In genomic region chr6:16134430-16134829, GRCh38 we compare ENCODE assay signal across 18 cellular contexts. TPM values are rescaled to one million over a fixed set of nuclear protein-coding genes. Genes with fewer than 3 reads are reported as not detected.
DNase-seq lines count a peak whose midpoint lies in the region; ATAC-seq and TF ChIP-seq lines count a peak whose summit lies in the region.
"Had no signal": no experiment of that assay in that cellular context is flagged by ENCODE, and none has a peak within 500 bp of the region (broad histone marks: within the 10 kb centered on the region; RNA-seq: fewer than 3 reads in every experiment).

No MANE protein-coding gene starts in this region.

- no peak for TF ChIP-seq POLR2A in uterus (IDR thresholded peaks at IDR 0.05)

- no peak overlapping the region for H3K4me3 ChIP-seq in uterus
- H3K4me3 ChIP-seq: Peyer's patch had no signal

- ATAC-seq in natural killer cell, result no peak
- ATAC-seq in natural killer cell treated with Interleukin-12 subunit alpha and Interleukin-12 subunit beta and Interleukin-15 and Interleukin-18, amount 100 ng/mL, for 72 hours, result no peak
- no peak for ATAC-seq in HG02885 (IDR thresholded peaks at IDR 0.05; ENCODE audit: poor library complexity, unreplicated experiment)
- no peak for ATAC-seq in stimulated activated naive B cell treated with anti-CD40 and anti-IgM and Interleukin-4, amounts not matched to agents 10 μg/mL and 1 μg/mL and 100 μg/mL, for 72 hours (replicated peaks)
- ATAC-seq: stimulated activated naive CD8-positive, alpha-beta T cell treated with anti-CD3 and anti-CD28 coated beads, Interleukin-15, Interleukin-2, amounts not matched to agents 100 U/mL and 50 U/mL, for 24 hours had no signal

- H3K4me1 Mint-ChIP-seq in natural killer cell, result peaks cover 79 to 97% of the 10 kb centered on the region in 2 donors
- H3K4me1 Mint-ChIP-seq in natural killer cell treated with Interleukin-12 subunit alpha and Interleukin-12 subunit beta and Interleukin-15 and Interleukin-18, amount 100 ng/mL, for 72 hours (ENCODE audit: low read depth in 2 of 2), result peaks cover 61 to 82% of the 10 kb centered on the region in 2 donors
- H3K4me1 Mint-ChIP-seq in activated naive CD8-positive, alpha-beta T cell treated with anti-CD3 and anti-CD28 coated beads for 36 hours, result peaks cover 71% of the 10 kb centered on the region
- peaks cover 88% of the 10 kb centered on the region for H3K4me1 Mint-ChIP-seq in nephron
- peaks cover 33 to 61% of the 10 kb centered on the region in 2 donors for H3K4me1 Mint-ChIP-seq in stimulated activated naive B cell treated with anti-CD40 and anti-IgM and Interleukin-4, amounts not matched to agents 10 μg/mL and 1 μg/mL and 100 μg/mL, for 72 hours

- H3K27me3 Mint-ChIP-seq in natural killer cell (ENCODE audit: low read depth in 2 of 2) (no peaks in the 10 kb centered on the region), nephron (ENCODE audit: low read depth) (no peaks in the 10 kb centered on the region)
- H3K27me3 Mint-ChIP-seq in natural killer cell treated with Interleukin-12 subunit alpha and Interleukin-12 subunit beta and Interleukin-15 and Interleukin-18, amount 100 ng/mL, for 72 hours, result no peaks in the 10 kb centered on the region
- H3K27me3 Mint-ChIP-seq in activated naive CD8-positive, alpha-beta T cell treated with anti-CD3 and anti-CD28 coated beads for 36 hours, result no peaks in the 10 kb centered on the region
- H3K27me3 Mint-ChIP-seq in stimulated activated naive B cell treated with anti-CD40 and anti-IgM and Interleukin-4, amounts not matched to agents 10 μg/mL and 1 μg/mL and 100 μg/mL, for 72 hours, result no peaks in the 10 kb centered on the region

- H3K4me3 Mint-ChIP-seq in natural killer cell (peak overlapping the region; percentile 97), nephron (peak overlapping the region in 2 of 3 experiments; percentile 25 to 44)
- H3K4me3 Mint-ChIP-seq in natural killer cell treated with Interleukin-12 subunit alpha and Interleukin-12 subunit beta and Interleukin-15 and Interleukin-18, amount 100 ng/mL, for 72 hours, result no peak overlapping the region
- H3K4me3 Mint-ChIP-seq in activated naive CD8-positive, alpha-beta T cell treated with anti-CD3 and anti-CD28 coated beads for 36 hours, result no peak overlapping the region
- H3K4me3 Mint-ChIP-seq in stimulated activated naive B cell treated with anti-CD40 and anti-IgM and Interleukin-4, amounts not matched to agents 10 μg/mL and 1 μg/mL and 100 μg/mL, for 72 hours, result peak overlapping the region in 1 of 2 donors; percentile 25

- H3K27ac Mint-ChIP-seq in natural killer cell (peak overlapping the region; percentile 87 to 92), nephron (peak overlapping the region in 2 of 3 experiments; percentile 4 to 11)
- peak overlapping the region in 1 of 2 donors; percentile 88 for H3K27ac Mint-ChIP-seq in natural killer cell treated with Interleukin-12 subunit alpha and Interleukin-12 subunit beta and Interleukin-15 and Interleukin-18, amount 100 ng/mL, for 72 hours
- peak overlapping the region; percentile 1 for H3K27ac Mint-ChIP-seq in activated naive CD8-positive, alpha-beta T cell treated with anti-CD3 and anti-CD28 coated beads for 36 hours
- no peak overlapping the region for H3K27ac Mint-ChIP-seq in stimulated activated naive B cell treated with anti-CD40 and anti-IgM and Interleukin-4, amounts not matched to agents 10 μg/mL and 1 μg/mL and 100 μg/mL, for 72 hours

- DNase-seq in natural killer cell (no peak), uterus (no peak), NCI-H82 treated with DMSO at 0.1 percent for 48 hours (lab: John Stamatoyannopoulos, UW; ENCODE audit: unreplicated experiment) (no peak)
- DNase-seq in natural killer cell treated with Interleukin-12 subunit alpha and Interleukin-12 subunit beta and Interleukin-15 and Interleukin-18, amount 100 ng/mL, for 72 hours (ENCODE audit: low spot score), result no peak
- no peak for DNase-seq in activated naive CD8-positive, alpha-beta T cell treated with anti-CD3 and anti-CD28 coated beads for 36 hours
- no peak for DNase-seq in stimulated activated naive B cell treated with anti-CD40 and anti-IgM and Interleukin-4, amounts not matched to agents 10 μg/mL and 1 μg/mL and 100 μg/mL, for 72 hours
- DNase-seq: activated CD4-positive, CD25-positive, alpha-beta regulatory T cell; activated CD8-positive, alpha-beta memory T cell treated with anti-CD3 and anti-CD28 coated beads, Interleukin-2, amount 50 U/mL, for 48 hours; amygdala; DMS53; H7; NCI-H1417; NCI-H446 treated with DMSO at 0.1 percent for 48 hours; Peyer's patch; small intestine; stimulated activated naive CD8-positive, alpha-beta T cell treated with anti-CD3 and anti-CD28 coated beads, Interleukin-15, Interleukin-2, amounts not matched to agents 100 U/mL and 50 U/mL, for 24 hours had no signal

- H3K27me3 ChIP-seq in uterus, result no peaks in the 10 kb centered on the region
- H3K27me3 ChIP-seq: Peyer's patch had no signal

- no peaks in the 10 kb centered on the region for H3K36me3 ChIP-seq in uterus

- intact Hi-C loops in natural killer cell (cut with micrococcal nuclease), result loop anchor here (10.0 kb wide), 2 partner anchors 510 to 630 kb away; partner anchors contain the start of gene ATXN1
- intact Hi-C loops in uterus (cut with DNase I; ENCODE audit: low total_unique reads), result no loop called here

- peaks cover 0 to 35% of the 10 kb centered on the region in 2 donors for H3K4me1 ChIP-seq in uterus

- no peak for TF ChIP-seq CTCF in natural killer cell (IDR thresholded peaks at IDR 0.05)
- TF ChIP-seq CTCF in nephron (IDR thresholded peaks at IDR 0.05; ENCODE audit: unreplicated experiment in 3 of 3), result no peak
- no peak for TF ChIP-seq CTCF in uterus (IDR thresholded peaks at IDR 0.05)

- H3K36me3 Mint-ChIP-seq in natural killer cell, result peaks cover 10% of the 10 kb centered on the region
- H3K36me3 Mint-ChIP-seq in natural killer cell treated with Interleukin-12 subunit alpha and Interleukin-12 subunit beta and Interleukin-15 and Interleukin-18, amount 100 ng/mL, for 72 hours, result peaks cover 5% of the 10 kb centered on the region
- H3K36me3 Mint-ChIP-seq in activated naive CD8-positive, alpha-beta T cell treated with anti-CD3 and anti-CD28 coated beads for 36 hours, result peaks cover 24% of the 10 kb centered on the region
- H3K36me3 Mint-ChIP-seq in nephron (ENCODE audit: low read depth), result peaks cover 24% of the 10 kb centered on the region
- peaks cover 48 to 49% of the 10 kb centered on the region in 2 donors for H3K36me3 Mint-ChIP-seq in stimulated activated naive B cell treated with anti-CD40 and anti-IgM and Interleukin-4, amounts not matched to agents 10 μg/mL and 1 μg/mL and 100 μg/mL, for 72 hours

- H3K27ac ChIP-seq in uterus, result peak overlapping the region; percentile 42 to 51
- H3K27ac ChIP-seq: Peyer's patch had no signal

- H3K9me3 Mint-ChIP-seq in natural killer cell, result no peaks in the 10 kb centered on the region
- H3K9me3 Mint-ChIP-seq in natural killer cell treated with Interleukin-12 subunit alpha and Interleukin-12 subunit beta and Interleukin-15 and Interleukin-18, amount 100 ng/mL, for 72 hours, result no peaks in the 10 kb centered on the region
- no peaks in the 10 kb centered on the region for H3K9me3 Mint-ChIP-seq in activated naive CD8-positive, alpha-beta T cell treated with anti-CD3 and anti-CD28 coated beads for 36 hours
- no peaks in the 10 kb centered on the region for H3K9me3 Mint-ChIP-seq in nephron
- H3K9me3 Mint-ChIP-seq in stimulated activated naive B cell treated with anti-CD40 and anti-IgM and Interleukin-4, amounts not matched to agents 10 μg/mL and 1 μg/mL and 100 μg/mL, for 72 hours, result no peaks in the 10 kb centered on the region

- no peaks in the 10 kb centered on the region for H3K9me3 ChIP-seq in uterus
- H3K9me3 ChIP-seq: Peyer's patch had no signal

RNA-seq across cellular contexts. Expression of gene MYLIP, which starts 5.5 kb away (rescaled TPM):
- 100 to 1,000 TPM; 127 to 207 (median 150) TPM for total RNA-seq in natural killer cell
- 10 to 100 TPM; 12.2 to 18.1 TPM for total RNA-seq in natural killer cell treated with Interleukin-12 subunit alpha and Interleukin-12 subunit beta and Interleukin-15 and Interleukin-18, amount 100 ng/mL, for 72 hours
- total RNA-seq in activated naive CD8-positive, alpha-beta T cell treated with anti-CD3 and anti-CD28 coated beads for 36 hours, result 1 to 10 TPM; 8.4 to 10.0 TPM
- total RNA-seq in uterus, result 10 to 100 TPM; 11.5 to 79.2 (median 58.7) TPM

Comparison
In these comparisons a context has a peak if more than half of its experiments do, and no peak if none do; other contexts are left out.
1. H3K4me3 Mint-ChIP-seq: peak in natural killer cell (single experiment) and nephron (2 of 3); none in natural killer cell treated with Interleukin-12 subunit alpha and Interleukin-12 subunit beta and Interleukin-15 and Interleukin-18, amount 100 ng/mL, for 72 hours (single experiment) and activated naive CD8-positive, alpha-beta T cell treated with anti-CD3 and anti-CD28 coated beads for 36 hours (single experiment).